28 cellular contexts compared by ENCODE assay signal in genomic region chr2:220174826-220175225, GRCh38.
"Had no signal": no experiment of that assay in that cellular context is flagged by ENCODE, and none has a peak within 500 bp of the region (broad histone marks: within the 10 kb centered on the region; RNA-seq: fewer than 3 reads in every experiment).

No MANE protein-coding gene starts in this region.

- DNase-seq: hippocampal formation; immature natural killer cell; left ventricle myocardium inferior; mesendoderm; naive B cell; natural killer cell; nephron progenitor cell; occipital lobe; ovary; right lobe of liver; stimulated activated CD4-positive, alpha-beta T cell treated with anti-CD3 and anti-CD28 coated beads, Interleukin-1b, Interleukin-23, amount 100 ng/mL, for 48 hours; stimulated activated CD4-positive, alpha-beta T cell treated with anti-CD3 and anti-CD28 coated beads, Interleukin-2, amount 100 ng/mL, for 48 hours; stimulated activated CD4-positive, alpha-beta T cell treated with anti-CD3 and anti-CD28 coated beads, Interleukin-4, amount 100 ng/mL, for 4 hours; stimulated activated CD8-positive, alpha-beta memory T cell treated with anti-CD3 and anti-CD28 coated beads, Interleukin-4, amount 100 ng/mL, for 48 hours; stimulated activated naive CD4-positive, alpha-beta T cell treated with Interleukin-2 at 50 U/mL for 16 hours; stimulated activated naive CD8-positive, alpha-beta T cell treated with anti-CD3 and anti-CD28 coated beads, Interleukin-15, amount 100 ng/mL, for 72 hours; substantia nigra; upper lobe of left lung had no signal

- H3K4me1 Mint-ChIP-seq: immature natural killer cell; naive B cell; natural killer cell; stimulated activated memory B cell treated with anti-CD40 and anti-IgM and Interleukin-4, amounts not matched to agents 10 μg/mL and 1 μg/mL and 100 μg/mL, for 72 hours; stimulated activated naive CD8-positive, alpha-beta T cell treated with anti-CD3 and anti-CD28 coated beads, Interleukin-15, amount 100 ng/mL, for 72 hours had no signal

- H3K27me3 Mint-ChIP-seq: naive B cell; progenitor cell of endocrine pancreas; stimulated activated memory B cell treated with anti-CD40 and anti-IgM and Interleukin-4, amounts not matched to agents 10 μg/mL and 1 μg/mL and 100 μg/mL, for 72 hours; stimulated activated naive CD8-positive, alpha-beta T cell treated with anti-CD3 and anti-CD28 coated beads, Interleukin-15, amount 100 ng/mL, for 72 hours had no signal

- H3K36me3 ChIP-seq: left ventricle myocardium inferior, neural progenitor cell, neutrophil, ovary, right atrium auricular region, right lobe of liver, tibial nerve, upper lobe of left lung had no signal

- H3K4me3 ChIP-seq: left ventricle myocardium inferior, lung, neural progenitor cell, ovary, right atrium auricular region, right lobe of liver, smooth muscle cell, tibial nerve, upper lobe of left lung had no signal

- H3K9me3 ChIP-seq: left ventricle myocardium inferior, neutrophil, ovary, right atrium auricular region, right lobe of liver, tibial nerve, upper lobe of left lung had no signal

- H3K4me3 Mint-ChIP-seq: immature natural killer cell; mesothelial cell of epicardium; naive B cell; natural killer cell; nephron progenitor cell; neural progenitor cell; stimulated activated memory B cell treated with anti-CD40 and anti-IgM and Interleukin-4, amounts not matched to agents 10 μg/mL and 1 μg/mL and 100 μg/mL, for 72 hours; stimulated activated naive CD8-positive, alpha-beta T cell treated with anti-CD3 and anti-CD28 coated beads, Interleukin-15, amount 100 ng/mL, for 72 hours had no signal

- H3K27me3 ChIP-seq: neural progenitor cell, neutrophil, ovary, right atrium auricular region, right lobe of liver, tibial nerve, upper lobe of left lung had no signal

- H3K36me3 Mint-ChIP-seq: immature natural killer cell; mesothelial cell of epicardium; naive B cell; natural killer cell; neural progenitor cell; stimulated activated memory B cell treated with anti-CD40 and anti-IgM and Interleukin-4, amounts not matched to agents 10 μg/mL and 1 μg/mL and 100 μg/mL, for 72 hours had no signal

- H3K4me1 ChIP-seq: left ventricle myocardium inferior, neural progenitor cell, right atrium auricular region, right lobe of liver, tibial nerve, upper lobe of left lung had no signal

- FAIRE-seq: islet of Langerhans had no signal

- H3K9me3 Mint-ChIP-seq: nephron progenitor cell; stimulated activated memory B cell treated with anti-CD40 and anti-IgM and Interleukin-4, amounts not matched to agents 10 μg/mL and 1 μg/mL and 100 μg/mL, for 72 hours; stimulated activated naive CD8-positive, alpha-beta T cell treated with anti-CD3 and anti-CD28 coated beads, Interleukin-15, amount 100 ng/mL, for 72 hours had no signal

- H3K27ac ChIP-seq: left ventricle myocardium inferior, neural progenitor cell, neutrophil, ovary, right atrium auricular region, right lobe of liver, tibial nerve, upper lobe of left lung had no signal

- H3K27ac Mint-ChIP-seq: immature natural killer cell; mesothelial cell of epicardium; naive B cell; natural killer cell; nephron progenitor cell; neural progenitor cell; progenitor cell of endocrine pancreas; stimulated activated memory B cell treated with anti-CD40 and anti-IgM and Interleukin-4, amounts not matched to agents 10 μg/mL and 1 μg/mL and 100 μg/mL, for 72 hours; stimulated activated naive CD8-positive, alpha-beta T cell treated with anti-CD3 and anti-CD28 coated beads, Interleukin-15, amount 100 ng/mL, for 72 hours had no signal
